In genomic region chr11:97140885-97141494, GRCh38 we compare ENCODE assay signal across 9 cellular contexts.
A peak's percentile ranks its signal among the peaks of the same experiment; 100 is the strongest.
DNase-seq lines count a peak whose midpoint lies in the region; ATAC-seq, FAIRE-seq and TF ChIP-seq lines count a peak whose summit lies in the region.
"Had no signal": no experiment of that assay in that cellular context is flagged by ENCODE, and none has a peak within 500 bp of the region (broad histone marks: within the 10 kb centered on the region; RNA-seq: fewer than 3 reads in every experiment).

No MANE protein-coding gene starts in this region.

- no peak for FAIRE-seq in A549 (lab: Jason Lieb, UNC)

- TF ChIP-seq RAD21 in A549 (conservative IDR thresholded peaks at IDR 0.05 in 1 of 2, IDR thresholded peaks at IDR 0.05 in 1 of 2) = peak in 1 of 2 experiments; percentile 33; a peak in 1 of 5 replicates

- TF ChIP-seq EP300 in A549 (IDR thresholded peaks at IDR 0.05) (no peak), suprapubic skin (IDR thresholded peaks at IDR 0.05) (no peak)

- H3K4me1 ChIP-seq in A549 = no peaks in the 10 kb centered on the region
- H3K4me1 ChIP-seq in suprapubic skin = no peaks in the 10 kb centered on the region

- peaks cover 19% of the 10 kb centered on the region for H3K9me3 Mint-ChIP-seq in activated CD8-positive, alpha-beta memory T cell treated with anti-CD3 and anti-CD28 coated beads, Interleukin-2, amount 10 ng/mL, durations not matched to agents 7 days and 5 days (ENCODE audit: low read depth)

- TF ChIP-seq CTCF in A549 (IDR thresholded peaks at IDR 0.05) = no peak
- TF ChIP-seq CTCF in epithelial cell of esophagus (IDR thresholded peaks at IDR 0.05; ENCODE audit: insufficient read depth, low read depth, low read length, missing control alignments) = peak; percentile 73
- no peak for TF ChIP-seq CTCF in suprapubic skin (IDR thresholded peaks at IDR 0.05)

- H3K36me3 Mint-ChIP-seq in activated CD8-positive, alpha-beta memory T cell treated with anti-CD3 and anti-CD28 coated beads, Interleukin-2, amount 10 ng/mL, durations not matched to agents 7 days and 5 days = no peaks in the 10 kb centered on the region

- TF ChIP-seq POLR2A in A549 (IDR thresholded peaks at IDR 0.05; ENCODE audit: low read length) (no peak), suprapubic skin (IDR thresholded peaks at IDR 0.05) (no peak)

- no peaks in the 10 kb centered on the region for H3K27me3 Mint-ChIP-seq in activated CD8-positive, alpha-beta memory T cell treated with anti-CD3 and anti-CD28 coated beads, Interleukin-2, amount 10 ng/mL, durations not matched to agents 7 days and 5 days

- H3K27ac ChIP-seq in A549 = no peak overlapping the region
- no peak overlapping the region for H3K27ac ChIP-seq in suprapubic skin

- no peaks in the 10 kb centered on the region for H3K36me3 ChIP-seq in suprapubic skin

- no peaks in the 10 kb centered on the region for H3K4me1 Mint-ChIP-seq in activated CD8-positive, alpha-beta memory T cell treated with anti-CD3 and anti-CD28 coated beads, Interleukin-2, amount 10 ng/mL, durations not matched to agents 7 days and 5 days

- H3K9me3 ChIP-seq in A549 = no peaks in the 10 kb centered on the region
- H3K9me3 ChIP-seq in suprapubic skin = peaks cover 3% of the 10 kb centered on the region

- H3K4me3 Mint-ChIP-seq in activated CD8-positive, alpha-beta memory T cell treated with anti-CD3 and anti-CD28 coated beads, Interleukin-2, amount 10 ng/mL, durations not matched to agents 7 days and 5 days = no peak overlapping the region

- no peaks in the 10 kb centered on the region for H3K27me3 ChIP-seq in suprapubic skin

- 0% methylated on average over 2 of the region's 2 CpGs for WGBS in A549 (ENCODE audit: missing lambda C conversion rate)
- 59% methylated on average over 2 of the region's 2 CpGs for WGBS in suprapubic skin

- CTCF ChIA-PET in A549 (lab: Yijun Ruan, JAX) = interaction anchor here (1.2 kb wide), 1 partner anchor 678 kb away, joined by 9 read pairs; no protein-coding TSS in a partner anchor
- CTCF ChIA-PET in activated CD8-positive, alpha-beta memory T cell treated with anti-CD3 and anti-CD28 coated beads, Interleukin-2, amount 10 ng/mL, durations not matched to agents 7 days and 5 days (lab: Charles Lee) = no interaction called here

- H3K4me2 ChIP-seq in A549 = no peak overlapping the region

- ATAC-seq in A549 (no peak), GM21367 (IDR thresholded peaks at IDR 0.05; ENCODE audit: unreplicated experiment) (peak; percentile 64)
- ATAC-seq in activated CD8-positive, alpha-beta memory T cell treated with anti-CD3 and anti-CD28 coated beads, Interleukin-2, amount 10 ng/mL, durations not matched to agents 7 days and 5 days = no peak

- DNase-seq in A549 (ENCODE audit: low read depth in 1 of 2, low spot score in 1 of 2) (peak in 1 of 2 experiments; percentile 2), NCI-H774 (lab: John Stamatoyannopoulos, UW) (peak; percentile 7), epithelial cell of esophagus (ENCODE audit: low read depth) (peak; percentile 53), mesenteric fat pad (ENCODE audit: low spot score) (no peak), GOT3 (lab: John Stamatoyannopoulos, UW) (no peak), suprapubic skin (ENCODE audit: low spot score in 2 of 2) (no peak)
- DNase-seq in activated CD8-positive, alpha-beta memory T cell treated with anti-CD3 and anti-CD28 coated beads, Interleukin-2, amount 10 ng/mL, durations not matched to agents 7 days and 5 days = no peak
- DNase-seq: activated naive CD4-positive, alpha-beta T cell treated with anti-CD3 and anti-CD28 coated beads, Interleukin-2, amount 50 U/mL, for 16 hours had no signal

- H3K27ac Mint-ChIP-seq in activated CD8-positive, alpha-beta memory T cell treated with anti-CD3 and anti-CD28 coated beads, Interleukin-2, amount 10 ng/mL, durations not matched to agents 7 days and 5 days = no peak overlapping the region

- no peak overlapping the region for H3K4me3 ChIP-seq in A549
- no peak overlapping the region for H3K4me3 ChIP-seq in epithelial cell of esophagus (ENCODE audit: low read length)
- no peak overlapping the region for H3K4me3 ChIP-seq in suprapubic skin

- POLR2A ChIA-PET in A549 (lab: Yijun Ruan, JAX) = no interaction called here

TF ChIP-seq in A549, 52 proteins besides CTCF, POLR2A, EP300 and RAD21:
- TF ChIP-seq FOSB (CRISPR knock-in tag; IDR thresholded peaks at IDR 0.05) = no peak
- TF ChIP-seq SMC3 (IDR thresholded peaks at IDR 0.05) = 0 out of 3 replicates have a peak, but pooled peaks have one; percentile 8

Comparison
In these comparisons a context has a peak if more than half of its experiments do, and no peak if none do; other contexts are left out.
1. DNase-seq: peak in NCI-H774 (single experiment) and epithelial cell of esophagus (single experiment); none in mesenteric fat pad (single experiment), GOT3 (single experiment), activated CD8-positive, alpha-beta memory T cell treated with anti-CD3 and anti-CD28 coated beads, Interleukin-2, amount 10 ng/mL, durations not matched to agents 7 days and 5 days (single experiment) and suprapubic skin (0 of 2).